ENCODE assay signal across 2 cellular contexts in genomic region chr1:182380199-182380598, GRCh38.
TF ChIP-seq lines count a peak whose summit lies in the region.

No MANE protein-coding gene starts in this region.

TF ChIP-seq in K562, 482 proteins besides CTCF, POLR2A, EP300 and RAD21:
- no peak for TF ChIP-seq ELF1 (tag; IDR thresholded peaks at IDR 0.05)
- TF ChIP-seq ZNF655 (CRISPR knock-in tag; IDR thresholded peaks at IDR 0.05) = no peak
- no peak for TF ChIP-seq NR2F6 (CRISPR knock-in tag; IDR thresholded peaks at IDR 0.05)
- TF ChIP-seq ZNF277 (CRISPR knock-in tag; IDR thresholded peaks at IDR 0.05; ENCODE audit: borderline replicate concordance) = no peak
- TF ChIP-seq POLR2AphosphoS2 (IDR thresholded peaks at IDR 0.05; ENCODE audit: low read length) = no peak
- TF ChIP-seq HDAC6 (IDR thresholded peaks at IDR 0.05; ENCODE audit: low read depth, low read length) = no peak
- no peak for TF ChIP-seq CTBP1 (IDR thresholded peaks at IDR 0.05; ENCODE audit: borderline replicate concordance)
- TF ChIP-seq ZNF253 (CRISPR knock-in tag; conservative IDR thresholded peaks at IDR 0.05) = no peak
- no peak for TF ChIP-seq ZFP91 (CRISPR knock-in tag; IDR thresholded peaks at IDR 0.05)
- TF ChIP-seq GATA2 (CRISPR knock-in tag; IDR thresholded peaks at IDR 0.05) = no peak
- no peak for TF ChIP-seq KLF16 (IDR thresholded peaks at IDR 0.05)
- no peak for TF ChIP-seq RBBP5 (IDR thresholded peaks at IDR 0.05; ENCODE audit: borderline replicate concordance, insufficient read depth, low read length, poor library complexity, severe bottlenecking)
- TF ChIP-seq FIP1L1 (IDR thresholded peaks at IDR 0.05; ENCODE audit: low read depth, low read length, poor library complexity, severe bottlenecking) = no peak
- no peak for TF ChIP-seq AFF4 (CRISPR knock-in tag; IDR thresholded peaks at IDR 0.05)
- TF ChIP-seq NBN (IDR thresholded peaks at IDR 0.05; ENCODE audit: low read depth) = no peak

TF ChIP-seq in HepG2, 621 proteins besides CTCF, POLR2A, EP300 and RAD21:
- TF ChIP-seq ZNF770 (CRISPR knock-in tag; IDR thresholded peaks at IDR 0.05) = peak; percentile 41; the same call in 1 of the 2 replicates
- TF ChIP-seq SRSF4 (IDR thresholded peaks at IDR 0.05; ENCODE audit: low read depth, low read length, poor library complexity, severe bottlenecking) = no peak
